Comparison of ENCODE assay signal across 11 cellular contexts in genomic region chr13:43924549-43925245, GRCh38. TPM values are rescaled to one million over a fixed set of nuclear protein-coding genes. Genes with fewer than 3 reads are reported as not detected.
DNase-seq lines count a peak whose midpoint lies in the region; ATAC-seq and TF ChIP-seq lines count a peak whose summit lies in the region.
"Had no signal": no experiment of that assay in that cellular context is flagged by ENCODE, and none has a peak within 500 bp of the region (broad histone marks: within the 10 kb centered on the region; RNA-seq: fewer than 3 reads in every experiment).

No MANE protein-coding gene starts in this region.

- H3K27me3 ChIP-seq in lower lobe of right lung (ENCODE audit: low read depth): peaks cover 5% of the 10 kb centered on the region
- no peaks in the 10 kb centered on the region for H3K27me3 ChIP-seq in breast epithelium
- H3K27me3 ChIP-seq in body of pancreas: no peaks in the 10 kb centered on the region

- DNase-seq in lower lobe of right lung (no peak), breast epithelium (ENCODE audit: low spot score in 2 of 2) (no peak), body of pancreas (no peak), GF-D8 (lab: John Stamatoyannopoulos, UW) (no peak), kidney glomerular epithelial cell (lab: John Stamatoyannopoulos, UW) (no peak)
- DNase-seq: activated CD4-positive, alpha-beta memory T cell treated with anti-CD3 and anti-CD28 coated beads, Interleukin-2, amount 10 ng/mL, durations not matched to agents 7 days and 5 days; effector CD8-positive, alpha-beta T cell; mucosa of descending colon had no signal

- H3K4me1 ChIP-seq in lower lobe of right lung: no peaks in the 10 kb centered on the region
- H3K4me1 ChIP-seq in breast epithelium: no peaks in the 10 kb centered on the region
- no peaks in the 10 kb centered on the region for H3K4me1 ChIP-seq in body of pancreas

- H3K9me3 ChIP-seq in lower lobe of right lung: no peaks in the 10 kb centered on the region
- H3K9me3 ChIP-seq in breast epithelium: no peaks in the 10 kb centered on the region
- no peaks in the 10 kb centered on the region for H3K9me3 ChIP-seq in body of pancreas
- H3K9me3 ChIP-seq: mucosa of descending colon had no signal

- ATAC-seq in GM18867 (IDR thresholded peaks at IDR 0.05; ENCODE audit: unreplicated experiment) (peak; percentile 98), GM21717 (IDR thresholded peaks at IDR 0.05; ENCODE audit: unreplicated experiment) (peak; percentile 83), HG03280 (IDR thresholded peaks at IDR 0.05; ENCODE audit: unreplicated experiment) (peak; percentile 69), lower lobe of right lung (peak; percentile 35 to 66), body of pancreas (no peak)
- ATAC-seq: mucosa of descending colon had no signal

- WGBS in body of pancreas, 2 donors: 81 to 88% methylated on average over 5 of the region's 5 CpGs

- no peak for TF ChIP-seq POLR2A in breast epithelium (IDR thresholded peaks at IDR 0.05)
- TF ChIP-seq POLR2A in body of pancreas (IDR thresholded peaks at IDR 0.05): no peak

- H3K4me3 ChIP-seq in lower lobe of right lung (no peak overlapping the region), breast epithelium (no peak overlapping the region), body of pancreas (no peak overlapping the region)
- H3K4me3 ChIP-seq: mucosa of descending colon had no signal

- TF ChIP-seq CTCF in lower lobe of right lung (IDR thresholded peaks at IDR 0.05) (no peak), breast epithelium (IDR thresholded peaks at IDR 0.05) (no peak), body of pancreas (IDR thresholded peaks at IDR 0.05) (no peak)

- intact Hi-C loops in lower lobe of right lung (cut with DNase I): no loop called here
- intact Hi-C loops in breast epithelium (cut with DNase I; ENCODE audit: low total_unique reads): no loop called here
- intact Hi-C loops in body of pancreas (cut with DNase I): no loop called here

- H3K27ac ChIP-seq in lower lobe of right lung (no peak overlapping the region), breast epithelium (no peak overlapping the region), body of pancreas (no peak overlapping the region)

- no peaks in the 10 kb centered on the region for H3K36me3 ChIP-seq in lower lobe of right lung
- H3K36me3 ChIP-seq in breast epithelium: no peaks in the 10 kb centered on the region
- no peaks in the 10 kb centered on the region for H3K36me3 ChIP-seq in body of pancreas (replicated peaks in 1 of 2; ENCODE audit: insufficient read depth in 1 of 2, low read depth in 2 of 2)

RNA-seq across cellular contexts. Expression of gene LACC1, which starts 45.0 kb away (rescaled TPM):
- total RNA-seq in lower lobe of right lung (11.9 TPM), breast epithelium (10 to 100 TPM in 2 of 3 donors, 1 to 10 TPM in 1; 8.2 to 11.1 (median 10.4) TPM), body of pancreas (1 to 10 TPM; 2.3 to 9.9 TPM)

RNA-seq across cellular contexts. Expression of gene CCDC122, which starts 45.2 kb away (rescaled TPM):
- 4.8 TPM for total RNA-seq in lower lobe of right lung
- 10 to 100 TPM in 2 of 3 donors, 1 to 10 TPM in 1; 5.9 to 50.9 (median 13.9) TPM for total RNA-seq in breast epithelium
- total RNA-seq in body of pancreas: 1 to 10 TPM; 4.9 to 6.2 TPM
